ENCODE assay signal across 28 cellular contexts in the genomic region with DNA sequence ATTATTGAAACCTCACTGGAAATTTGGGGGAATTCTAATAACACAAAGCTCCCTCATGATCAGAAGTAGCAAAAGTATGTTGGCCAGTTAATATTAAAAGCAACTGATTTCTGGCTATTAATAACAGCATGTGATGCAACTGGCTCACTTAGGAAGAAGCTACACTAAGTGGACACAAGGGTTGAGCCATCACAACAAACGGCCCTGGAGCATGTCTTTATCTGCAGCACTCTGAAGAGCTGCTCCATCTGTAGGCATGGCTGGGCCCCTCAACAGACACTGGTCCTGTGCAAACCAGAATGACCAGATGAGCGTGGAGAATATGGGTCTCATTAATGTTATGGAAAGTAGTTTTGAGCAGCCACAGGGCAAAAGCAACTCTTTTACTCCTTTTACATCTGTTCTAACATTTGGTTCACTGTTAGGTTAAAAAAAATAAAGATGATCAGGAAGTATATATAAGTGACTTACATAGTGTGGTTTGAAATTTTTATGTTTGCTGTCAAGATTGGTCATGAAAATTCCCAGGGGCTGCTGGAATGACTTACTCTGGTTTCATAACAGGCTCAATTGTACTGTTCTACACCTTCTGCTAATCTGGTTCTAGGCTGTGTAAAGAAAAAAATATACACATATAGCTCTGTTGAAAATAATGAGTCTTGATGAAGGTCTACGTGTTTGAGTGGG. TPM values are rescaled to one million over a fixed set of nuclear protein-coding genes. Genes with fewer than 3 reads are reported as not detected.
DNase-seq lines count a peak whose midpoint lies in the region; ATAC-seq and TF ChIP-seq lines count a peak whose summit lies in the region.
"Had no signal": no experiment of that assay in that cellular context is flagged by ENCODE, and none has a peak within 500 bp of the region (broad histone marks: within the 10 kb centered on the region; RNA-seq: fewer than 3 reads in every experiment).

No MANE protein-coding gene starts in this region.

- peaks cover 39% of the 10 kb centered on the region for H3K4me1 Mint-ChIP-seq in activated CD4-positive, alpha-beta T cell treated with anti-CD3 and anti-CD28 coated beads for 36 hours
- H3K4me1 Mint-ChIP-seq: activated naive CD4-positive, alpha-beta T cell treated with anti-CD3 and anti-CD28 coated beads, Interleukin-2, amount 50 U/mL, for 24 hours had no signal

- no peaks in the 10 kb centered on the region for H3K4me1 ChIP-seq in right cardiac atrium (ENCODE audit: control insufficient read depth, insufficient read depth, low read length)
- H3K4me1 ChIP-seq in left ventricle myocardium inferior = no peaks in the 10 kb centered on the region
- H3K4me1 ChIP-seq: lower lobe of right lung, pancreas, sigmoid colon, upper lobe of left lung had no signal

- peak; percentile 82 for ATAC-seq in activated CD4-positive, alpha-beta T cell treated with anti-CD3 and anti-CD28 coated beads for 36 hours
- peak; percentile 61 to 80 for ATAC-seq in right cardiac atrium
- ATAC-seq: lower lobe of right lung, Panc1 had no signal

- intact Hi-C loops in activated CD4-positive, alpha-beta T cell treated with anti-CD3 and anti-CD28 coated beads for 36 hours (cut with DNase I, micrococcal nuclease) = loop anchor here in 1 of 2 experiments (2.0 kb wide), 1 partner anchor 71 kb away; no protein-coding TSS in a partner anchor
- intact Hi-C loops in right cardiac atrium (cut with DNase I) (no loop called here), left ventricle myocardium inferior (cut with micrococcal nuclease) (no loop called here)

- no peak overlapping the region for H3K27ac ChIP-seq in right cardiac atrium (ENCODE audit: low read length)
- no peak overlapping the region for H3K27ac ChIP-seq in left ventricle myocardium inferior (replicated peaks)
- H3K27ac ChIP-seq: HL-60, lower lobe of right lung, pancreas, sigmoid colon, upper lobe of left lung had no signal

- H3K27me3 Mint-ChIP-seq in activated CD4-positive, alpha-beta T cell treated with anti-CD3 and anti-CD28 coated beads for 36 hours = no peaks in the 10 kb centered on the region
- H3K27me3 Mint-ChIP-seq: activated naive CD4-positive, alpha-beta T cell treated with anti-CD3 and anti-CD28 coated beads, Interleukin-2, amount 50 U/mL, for 24 hours; CD4-positive, alpha-beta memory T cell; dendritic cell treated with granulocyte-macrophage colony-stimulating factor and Interleukin-4, amounts not matched to agents 40 ng/mL and 50 ng/mL, for 4 days had no signal

- H3K27ac Mint-ChIP-seq in activated CD4-positive, alpha-beta T cell treated with anti-CD3 and anti-CD28 coated beads for 36 hours = peak overlapping the region; percentile 58
- H3K27ac Mint-ChIP-seq: activated naive CD4-positive, alpha-beta T cell treated with anti-CD3 and anti-CD28 coated beads, Interleukin-2, amount 50 U/mL, for 24 hours; dendritic cell treated with granulocyte-macrophage colony-stimulating factor and Interleukin-4, amounts not matched to agents 40 ng/mL and 50 ng/mL, for 4 days had no signal

- peaks cover 7% of the 10 kb centered on the region for H3K36me3 Mint-ChIP-seq in activated CD4-positive, alpha-beta T cell treated with anti-CD3 and anti-CD28 coated beads for 36 hours (ENCODE audit: low read depth)

- H3K36me3 ChIP-seq in left ventricle myocardium inferior = peaks cover 6% of the 10 kb centered on the region
- H3K36me3 ChIP-seq: pancreas had no signal

- H3K4me3 ChIP-seq in right cardiac atrium (ENCODE audit: low read length) (no peak overlapping the region), left ventricle myocardium inferior (no peak overlapping the region), fibroblast of villous mesenchyme (ENCODE audit: low read depth, low read length) (no peak overlapping the region)
- H3K4me3 ChIP-seq: lower lobe of right lung, pancreas, sigmoid colon, upper lobe of left lung had no signal

- POLR2A ChIA-PET in activated CD4-positive, alpha-beta T cell treated with anti-CD3 and anti-CD28 coated beads for 36 hours (lab: Charles Lee) = interaction anchor here (0.6 kb wide), 1 partner anchor 63 kb away, joined by 4 read pairs; no protein-coding TSS in a partner anchor

- CTCF ChIA-PET in activated CD4-positive, alpha-beta T cell treated with anti-CD3 and anti-CD28 coated beads for 36 hours (lab: Charles Lee) = interaction anchor here (0.8 to 1.3 kb wide), 3 partner anchors 10 to 70 kb away, joined by 3 to 4 read pairs (median 3); no protein-coding TSS in a partner anchor

- no peaks in the 10 kb centered on the region for H3K9me3 Mint-ChIP-seq in activated CD4-positive, alpha-beta T cell treated with anti-CD3 and anti-CD28 coated beads for 36 hours (ENCODE audit: low read depth)
- H3K9me3 Mint-ChIP-seq: activated naive CD4-positive, alpha-beta T cell treated with anti-CD3 and anti-CD28 coated beads, Interleukin-2, amount 50 U/mL, for 24 hours; CD4-positive, alpha-beta memory T cell; dendritic cell treated with granulocyte-macrophage colony-stimulating factor and Interleukin-4, amounts not matched to agents 40 ng/mL and 50 ng/mL, for 4 days had no signal

- no peak overlapping the region for H3K4me3 Mint-ChIP-seq in activated CD4-positive, alpha-beta T cell treated with anti-CD3 and anti-CD28 coated beads for 36 hours
- H3K4me3 Mint-ChIP-seq: activated naive CD4-positive, alpha-beta T cell treated with anti-CD3 and anti-CD28 coated beads, Interleukin-2, amount 50 U/mL, for 24 hours; CD4-positive, alpha-beta memory T cell; dendritic cell treated with granulocyte-macrophage colony-stimulating factor and Interleukin-4, amounts not matched to agents 40 ng/mL and 50 ng/mL, for 4 days had no signal

- H3K9me3 ChIP-seq in right cardiac atrium (ENCODE audit: control insufficient read depth, low read length) = no peaks in the 10 kb centered on the region
- no peaks in the 10 kb centered on the region for H3K9me3 ChIP-seq in left ventricle myocardium inferior (replicated peaks)
- H3K9me3 ChIP-seq: lower lobe of right lung, pancreas, sigmoid colon, upper lobe of left lung had no signal

- WGBS in right cardiac atrium = 68% methylated on average over 3 of the region's 3 CpGs

- DNase-seq in activated CD4-positive, alpha-beta T cell treated with anti-CD3 and anti-CD28 coated beads for 36 hours = peak; percentile 22
- no peak for DNase-seq in activated CD4-positive, alpha-beta T cell treated with anti-CD3 and anti-CD28 coated beads, Interleukin-2, amount 50 U/mL, for 4 hours
- DNase-seq in right cardiac atrium (no peak), left ventricle myocardium inferior (no peak), fibroblast of villous mesenchyme (ENCODE audit: low read depth) (peak; percentile 21), DMS79 (lab: John Stamatoyannopoulos, UW) (no peak), COR-L47 (lab: John Stamatoyannopoulos, UW) (no peak), HuH-7.5 (ENCODE audit: low spot score) (no peak)
- DNase-seq: activated CD4-positive, alpha-beta T cell treated with anti-CD3 and anti-CD28 coated beads, Interleukin-2, amount 50 U/mL, for 1 hour; AML-193; CD4-positive, alpha-beta memory T cell; central memory CD4-positive, alpha-beta T cell; DMS153; GOT3; islet precursor cell; lower lobe of right lung; NCI-H1694; pancreas; sigmoid colon; stimulated activated CD4-positive, alpha-beta T cell treated with anti-CD3 and anti-CD28 coated beads, Interleukin-15, amount 100 ng/mL, for 24 hours; T-helper 2 cell; upper lobe of left lung had no signal

- TF ChIP-seq CTCF in left ventricle myocardium inferior (IDR thresholded peaks at IDR 0.05; ENCODE audit: borderline replicate concordance) = no peak
- no peak for TF ChIP-seq CTCF in fibroblast of villous mesenchyme (IDR thresholded peaks at IDR 0.05; ENCODE audit: insufficient read depth, low read depth, low read length)

- no peaks in the 10 kb centered on the region for H3K27me3 ChIP-seq in right cardiac atrium (ENCODE audit: control insufficient read depth, insufficient read depth)
- H3K27me3 ChIP-seq in left ventricle myocardium inferior (ENCODE audit: low read depth) = no peaks in the 10 kb centered on the region
- H3K27me3 ChIP-seq: pancreas, sigmoid colon, upper lobe of left lung had no signal

RNA-seq across cellular contexts. Expression of gene INSM1, which starts 58.0 kb away (rescaled TPM):
- total RNA-seq in activated CD4-positive, alpha-beta T cell treated with anti-CD3 and anti-CD28 coated beads for 36 hours = 1 to 10 TPM; 6.1 to 6.8 TPM
- total RNA-seq in right cardiac atrium = not detected
- not detected for polyA plus RNA-seq in right cardiac atrium
- not detected for total RNA-seq in left ventricle myocardium inferior
- total RNA-seq in fibroblast of villous mesenchyme = under 0.01 TPM in 1 of 2 replicates, not detected in the other
- total RNA-seq: CD4-positive, alpha-beta memory T cell; fibroblast of lung; glomerular endothelial cell; lower lobe of right lung; upper lobe of left lung had no signal
- polyA plus RNA-seq: CD4-positive, alpha-beta memory T cell; fibroblast of lung had no signal

Comparison
In these comparisons a context has a peak if more than half of its experiments do, and no peak if none do; other contexts are left out.
1. DNase-seq: peak in activated CD4-positive, alpha-beta T cell treated with anti-CD3 and anti-CD28 coated beads for 36 hours (single experiment) and fibroblast of villous mesenchyme (single experiment); none in activated CD4-positive, alpha-beta T cell treated with anti-CD3 and anti-CD28 coated beads, Interleukin-2, amount 50 U/mL, for 4 hours (0 of 2), right cardiac atrium (0 of 3), left ventricle myocardium inferior (single experiment), DMS79 (single experiment), COR-L47 (single experiment) and HuH-7.5 (single experiment).